ENCODE assay signal across 26 cellular contexts in genomic region chr2:231449503-231450054, GRCh38. TPM values are rescaled to one million over a fixed set of nuclear protein-coding genes. Genes with fewer than 3 reads are reported as not detected.
DNase-seq lines count a peak whose midpoint lies in the region; ATAC-seq, FAIRE-seq and TF ChIP-seq lines count a peak whose summit lies in the region.
"Had no signal": no experiment of that assay in that cellular context is flagged by ENCODE, and none has a peak within 500 bp of the region (broad histone marks: within the 10 kb centered on the region; RNA-seq: fewer than 3 reads in every experiment).

No MANE protein-coding gene starts in this region.

- TF ChIP-seq RAD21 in HepG2 (CRISPR knock-in tag; IDR thresholded peaks at IDR 0.05) = no peak

- H3K27ac ChIP-seq in HepG2 (ENCODE audit: extremely low read length, insufficient read depth, low read length) (no peak overlapping the region), right lobe of liver (no peak overlapping the region), smooth muscle cell (ENCODE audit: low read depth) (no peak overlapping the region), OCI-LY7 (ENCODE audit: low read depth, low read length, poor library complexity, severe bottlenecking) (no peak overlapping the region)
- H3K27ac ChIP-seq: 22Rv1; BLaER1 treated with 17β-estradiol and CSF1 and Interleukin-3, amounts not matched to agents 10 nM and 100 nM; GM23248 had no signal

- no peak for TF ChIP-seq CTCF in HepG2 (CRISPR knock-in tag; IDR thresholded peaks at IDR 0.05)
- TF ChIP-seq CTCF in right lobe of liver (IDR thresholded peaks at IDR 0.05) = no peak
- no peak for TF ChIP-seq CTCF in WTC11 (IDR thresholded peaks at IDR 0.05)
- no peak for TF ChIP-seq CTCF in smooth muscle cell (IDR thresholded peaks at IDR 0.05; ENCODE audit: borderline replicate concordance, insufficient read depth, poor library complexity, severe bottlenecking)
- TF ChIP-seq CTCF in OCI-LY7 (conservative IDR thresholded peaks at IDR 0.05; ENCODE audit: low read length) = no peak

- H3K27me3 Mint-ChIP-seq in WTC11 (ENCODE audit: low read depth) = no peaks in the 10 kb centered on the region
- H3K27me3 Mint-ChIP-seq: CD4-positive, alpha-beta T cell; CD8-positive, alpha-beta memory T cell had no signal

- H3K9me3 ChIP-seq in HepG2 (ENCODE audit: low read length) = no peaks in the 10 kb centered on the region
- H3K9me3 ChIP-seq in right lobe of liver = no peaks in the 10 kb centered on the region
- no peaks in the 10 kb centered on the region for H3K9me3 ChIP-seq in smooth muscle cell (replicated peaks; ENCODE audit: low read depth)
- no peaks in the 10 kb centered on the region for H3K9me3 ChIP-seq in OCI-LY7 (ENCODE audit: low read length)
- H3K9me3 ChIP-seq: BE2C; BLaER1 treated with 17β-estradiol and CSF1 and Interleukin-3, amounts not matched to agents 10 nM and 100 nM had no signal

- BruUV-seq in HepG2 (replicated peaks; lab: Mats Ljungman, UMichigan) (no TSS peak), OCI-LY7 (replicated peaks; lab: Mats Ljungman, UMichigan) (no TSS peak)

- no peak overlapping the region for H3K4me3 ChIP-seq in HepG2 (replicated peaks in 1 of 3; ENCODE audit: insufficient read depth in 1 of 3, low read depth in 2 of 3, low read length in 3 of 3)
- H3K4me3 ChIP-seq in right lobe of liver = no peak overlapping the region
- no peak overlapping the region for H3K4me3 ChIP-seq in smooth muscle cell
- no peak overlapping the region for H3K4me3 ChIP-seq in OCI-LY7 (ENCODE audit: low read depth, low read length, poor library complexity, severe bottlenecking)
- H3K4me3 ChIP-seq: BLaER1 treated with 17β-estradiol and CSF1 and Interleukin-3, amounts not matched to agents 10 nM and 100 nM; GM12878; GM23248 had no signal

- peaks cover 25% of the 10 kb centered on the region for H3K4me1 Mint-ChIP-seq in WTC11
- H3K4me1 Mint-ChIP-seq: CD14-positive monocyte had no signal

- peak; percentile 54 for DNase-seq in DMS 273 (lab: John Stamatoyannopoulos, UW; ENCODE audit: unreplicated experiment)
- no peak for DNase-seq in DMS 273 treated with DMSO at 0.1 percent for 48 hours (lab: John Stamatoyannopoulos, UW)
- DNase-seq in HepG2 (ENCODE audit: low spot score) = peak; percentile 37
- no peak for DNase-seq in right lobe of liver
- no peak for DNase-seq in WTC11 (ENCODE audit: low spot score)
- DNase-seq in central memory CD4-positive, alpha-beta T cell = no peak
- DNase-seq in smooth muscle cell (lab: John Stamatoyannopoulos, UW; ENCODE audit: unreplicated experiment) = no peak
- no peak for DNase-seq in OCI-LY7 (ENCODE audit: low spot score)
- DNase-seq: ACHN; AML-193; BE2C; Calu3; CD4-positive, alpha-beta T cell; CD8-positive, alpha-beta memory T cell; DND-41; GDM1; GM23248; H7; HCEC 1CT had no signal

- H3K4me2 ChIP-seq in HepG2 (ENCODE audit: low read depth, low read length) (no peak overlapping the region; the same call in 1 of the 2 replicates), smooth muscle cell (no peak overlapping the region), OCI-LY7 (ENCODE audit: low read length) (no peak overlapping the region)
- H3K4me2 ChIP-seq: BLaER1 treated with 17β-estradiol and CSF1 and Interleukin-3, amounts not matched to agents 10 nM and 100 nM had no signal

- H3K4me1 ChIP-seq in HepG2 (ENCODE audit: insufficient read depth, low read length) (peaks cover 10% of the 10 kb centered on the region), right lobe of liver (no peaks in the 10 kb centered on the region), smooth muscle cell (ENCODE audit: low read depth) (no peaks in the 10 kb centered on the region), OCI-LY7 (ENCODE audit: insufficient read depth, low read length, poor library complexity, severe bottlenecking) (no peaks in the 10 kb centered on the region)
- H3K4me1 ChIP-seq: BLaER1 treated with 17β-estradiol and CSF1 and Interleukin-3, amounts not matched to agents 10 nM and 100 nM had no signal

- in situ Hi-C loops in HepG2 (cut with HindIII; ENCODE audit: extremely low pct_ligation_motif_present, low pct_unique_long_range_greater_than_20kb) = no loop called here

- H3K27me3 ChIP-seq in HepG2 (ENCODE audit: control insufficient read depth in 1 of 2, insufficient read depth in 2 of 2, low read length in 2 of 2) (no peaks in the 10 kb centered on the region), right lobe of liver (no peaks in the 10 kb centered on the region), smooth muscle cell (ENCODE audit: low read depth) (no peaks in the 10 kb centered on the region)
- H3K27me3 ChIP-seq: BE2C; BLaER1 treated with 17β-estradiol and CSF1 and Interleukin-3, amounts not matched to agents 10 nM and 100 nM had no signal

- H3K9me2 ChIP-seq in OCI-LY7 (ENCODE audit: insufficient read depth, low read length) = no peaks in the 10 kb centered on the region

- ATAC-seq in HepG2 (peak; percentile 16), right lobe of liver (no peak), WTC11 (no peak)

- H3K27ac Mint-ChIP-seq in WTC11 = no peak overlapping the region
- H3K27ac Mint-ChIP-seq: CD4-positive, alpha-beta T cell; CD8-positive, alpha-beta memory T cell had no signal

- intact Hi-C loops in HepG2 (cut with micrococcal nuclease; ENCODE audit: unreplicated experiment) (loop anchor here (2.0 to 5.0 kb wide), 2 partner anchors 35 to 347 kb away; no protein-coding TSS in a partner anchor), right lobe of liver (cut with DNase I) (loop anchor here in 1 of 2 donors (10.0 kb wide), 2 partner anchors 225 to 355 kb away; no protein-coding TSS in a partner anchor), OCI-LY7 (cut with micrococcal nuclease; ENCODE audit: unreplicated experiment) (loop anchor here (5.0 kb wide), 1 partner anchor 347 kb away; no protein-coding TSS in a partner anchor)

- peaks cover 28% of the 10 kb centered on the region for H3K36me3 Mint-ChIP-seq in WTC11

- no peak overlapping the region for H3K4me3 Mint-ChIP-seq in WTC11
- H3K4me3 Mint-ChIP-seq: CD14-positive monocyte; CD4-positive, alpha-beta T cell; CD8-positive, alpha-beta memory T cell had no signal

- POLR2A ChIA-PET in HepG2 (lab: Yijun Ruan, JAX) = interaction anchor here (0.7 to 1.7 kb wide), 3 partner anchors 15 to 37 kb away, joined by 3 to 5 read pairs (median 3); partner anchors contain the start of gene NCL
- POLR2A ChIA-PET in WTC11 (lab: Charles Lee) = no interaction called here
- POLR2A ChIA-PET in OCI-LY7 (lab: Charles Lee) = no interaction called here

- H4K20me1 ChIP-seq in HepG2 (ENCODE audit: insufficient read depth, low read length) = peaks cover 6% of the 10 kb centered on the region
- peaks cover 4% of the 10 kb centered on the region for H4K20me1 ChIP-seq in smooth muscle cell (ENCODE audit: low read depth)
- H4K20me1 ChIP-seq in OCI-LY7 (ENCODE audit: insufficient read depth, low read length) = no peaks in the 10 kb centered on the region

- H3F3A ChIP-seq in smooth muscle cell (ENCODE audit: low read depth) = peaks cover 15% of the 10 kb centered on the region

- CTCF ChIA-PET in HepG2 (lab: Yijun Ruan, JAX; ENCODE audit: low intra/inter-chr PET ratio, low total read pairs) (no interaction called here), WTC11 (lab: Charles Lee) (interaction anchor here (4.4 kb wide), 1 partner anchor 221 kb away, joined by 60 read pairs; no protein-coding TSS in a partner anchor), OCI-LY7 (lab: Charles Lee; ENCODE audit: unreplicated experiment) (no interaction called here)

- TF ChIP-seq POLR2A in HepG2 (IDR thresholded peaks at IDR 0.05; ENCODE audit: insufficient read depth in 1 of 2, low read depth in 2 of 2, low read length in 2 of 2) = peak in 1 of 2 experiments; percentile 44; a peak in 1 of 4 replicates
- no peak for TF ChIP-seq POLR2A in right lobe of liver (IDR thresholded peaks at IDR 0.05)

- H2AFZ ChIP-seq in HepG2 (ENCODE audit: low read length) (no peak overlapping the region), smooth muscle cell (ENCODE audit: low read depth) (no peak overlapping the region), OCI-LY7 (ENCODE audit: low read length) (no peak overlapping the region)
- H2AFZ ChIP-seq: GM23248 had no signal

- FAIRE-seq in HepG2 (lab: Jason Lieb, UNC) = no peak
- FAIRE-seq: A204.1, GM19239, H1 had no signal

- 44% methylated on average over 4 of the region's 4 CpGs for WGBS in HepG2 (ENCODE audit: low lambda C conversion rate)
- 89% methylated on average over 4 of the region's 4 CpGs for WGBS in right lobe of liver (ENCODE audit: insufficient coverage, low coverage, low lambda C conversion rate, missing lambda C conversion rate)
- WGBS in smooth muscle cell (ENCODE audit: low lambda C conversion rate) = 92% methylated on average over 4 of the region's 4 CpGs

- H3K79me2 ChIP-seq in HepG2 (ENCODE audit: insufficient read depth, low read length) (no peaks in the 10 kb centered on the region), smooth muscle cell (ENCODE audit: low read depth) (no peaks in the 10 kb centered on the region), OCI-LY7 (ENCODE audit: insufficient read depth, low read depth, low read length) (no peaks in the 10 kb centered on the region)

- no peak for TF ChIP-seq EP300 in HepG2 (IDR thresholded peaks at IDR 0.05; ENCODE audit: low read depth in 2 of 2, low read length in 2 of 2)
- no peak for TF ChIP-seq EP300 in HepG2 (CRISPR knock-in tag; IDR thresholded peaks at IDR 0.05; ENCODE audit: borderline replicate concordance)

- H3K9ac ChIP-seq in HepG2 (ENCODE audit: insufficient read depth, low read depth, low read length) = no peak overlapping the region
- H3K9ac ChIP-seq in smooth muscle cell (ENCODE audit: low read depth) = no peak overlapping the region
- H3K9ac ChIP-seq: BLaER1 treated with 17β-estradiol and CSF1 and Interleukin-3, amounts not matched to agents 10 nM and 100 nM; GM23248 had no signal

- H3K9me3 Mint-ChIP-seq in WTC11 = no peaks in the 10 kb centered on the region
- H3K9me3 Mint-ChIP-seq: CD14-positive monocyte; CD4-positive, alpha-beta T cell; CD8-positive, alpha-beta memory T cell had no signal

- H3K36me3 ChIP-seq in HepG2 (replicated peaks in 1 of 2; ENCODE audit: control insufficient read depth in 1 of 2, insufficient read depth in 2 of 2, low read length in 2 of 2) (peaks cover 4 to 20% of the 10 kb centered on the region in 2 experiments), right lobe of liver (peaks cover 7 to 16% (median 8%) of the 10 kb centered on the region in 4 donors), smooth muscle cell (ENCODE audit: low read depth) (no peaks in the 10 kb centered on the region), OCI-LY7 (ENCODE audit: insufficient read depth, low read length) (peaks cover 34% of the 10 kb centered on the region)

RNA-seq across cellular contexts. Expression of gene NCL, which starts 14.7 kb away (rescaled TPM):
- total RNA-seq in HepG2 (2016; rRNA removed; fragmentation: Illumina TruSeq; extraction: Trizol) (779 and 1,144 TPM in 2 replicates), right lobe of liver (100 to 1,000 TPM in 5 of 6 experiments, 10 to 100 TPM in 1; 78.8 to 203 (median 146) TPM), WTC11 (2021) (944 to 1,223 TPM (median 1,004 TPM) in 3 replicates), smooth muscle cell (106 and 108 TPM in 2 replicates), OCI-LY7 (2022) (895 and 1,007 TPM in 2 replicates)
- 61.7 and 76.7 TPM in 2 replicates for total RNA-seq in HepG2 (2016; cell fraction: cytosol; rRNA removed; fragmentation: Illumina TruSeq; extraction: Trizol; ENCODE audit: low read depth)
- 790 and 1,072 TPM in 2 replicates for total RNA-seq in HepG2 (2016; cell fraction: insoluble cytoplasmic fraction; rRNA removed; fragmentation: Illumina TruSeq; extraction: Trizol)
- total RNA-seq in HepG2 (2016; cell fraction: membrane; rRNA removed; fragmentation: Illumina TruSeq; extraction: Trizol) = 128 and 141 TPM in 2 replicates
- total RNA-seq in HepG2 (2016; cell fraction: nucleus; rRNA removed; fragmentation: Illumina TruSeq; extraction: Trizol) = 591 and 635 TPM in 2 replicates
- polyA plus RNA-seq in HepG2 (2011; rRNA removed) (91.5 and 105 TPM in 2 replicates), smooth muscle cell (219 and 296 TPM in 2 replicates)
- polyA plus RNA-seq in HepG2 (2011; cell fraction: cytosol; rRNA removed) = 50.8 and 75.9 TPM in 2 replicates
- 99.7 and 139 TPM in 2 replicates for polyA plus RNA-seq in HepG2 (2011; cell fraction: nucleus; rRNA removed)
- polyA plus RNA-seq in HepG2 (2012) = 351 and 573 TPM in 2 replicates
- polyA plus RNA-seq in HepG2 (2016; cell fraction: cytosol; fragmentation: Illumina TruSeq; extraction: Trizol; ENCODE audit: low read depth) = 29.0 and 32.7 TPM in 2 replicates
- 1,733 and 1,875 TPM in 2 replicates for polyA plus RNA-seq in HepG2 (2016; cell fraction: insoluble cytoplasmic fraction; fragmentation: Illumina TruSeq; extraction: Trizol; ENCODE audit: low read depth)
- 54.0 and 78.7 TPM in 2 replicates for polyA plus RNA-seq in HepG2 (2016; cell fraction: membrane; fragmentation: Illumina TruSeq; extraction: Trizol; ENCODE audit: low read depth)
- polyA plus RNA-seq in HepG2 (2016; cell fraction: nucleus; fragmentation: Illumina TruSeq; extraction: Trizol; ENCODE audit: insufficient read depth, low read depth) = 1,027 and 1,033 TPM in 2 replicates
- 22.3 and 47.2 TPM in 2 replicates for polyA minus RNA-seq in HepG2 (2011; rRNA and poly(A)+ RNA removed; ENCODE audit: low replicate concordance)
- polyA minus RNA-seq in HepG2 (2011; cell fraction: cytosol; rRNA and poly(A)+ RNA removed) = 85.0 and 124 TPM in 2 replicates
- polyA minus RNA-seq in HepG2 (2011; cell fraction: nucleus; rRNA and poly(A)+ RNA removed) = 218 and 248 TPM in 2 replicates
- total RNA-seq in OCI-LY7 (2014; rRNA removed; shearing (Covaris generic)) = 255 and 413 TPM in 2 replicates

RNA-seq across cellular contexts. Expression of gene B3GNT7, which starts 54.1 kb away (rescaled TPM):
- total RNA-seq in HepG2 (2016; rRNA removed; fragmentation: Illumina TruSeq; extraction: Trizol) (0.24 TPM in 1 of 2 replicates, not detected in the other), right lobe of liver (1 to 10 TPM in 3 of 6 experiments, under 1 TPM in 3; 0.73 to 5.3 (median 0.96) TPM), WTC11 (2021) (151 to 197 TPM (median 194 TPM) in 3 replicates), smooth muscle cell (0.85 and 1.5 TPM in 2 replicates), OCI-LY7 (2022) (7.4 and 8.7 TPM in 2 replicates)
- 0.18 TPM in 1 of 2 replicates, not detected in the other for total RNA-seq in HepG2 (2016; cell fraction: cytosol; rRNA removed; fragmentation: Illumina TruSeq; extraction: Trizol; ENCODE audit: low read depth)
- total RNA-seq in HepG2 (2016; cell fraction: insoluble cytoplasmic fraction; rRNA removed; fragmentation: Illumina TruSeq; extraction: Trizol) = 0.13 and 0.24 TPM in 2 replicates
- 0.07 and 0.19 TPM in 2 replicates for total RNA-seq in HepG2 (2016; cell fraction: membrane; rRNA removed; fragmentation: Illumina TruSeq; extraction: Trizol)
- 0.28 and 0.59 TPM in 2 replicates for total RNA-seq in HepG2 (2016; cell fraction: nucleus; rRNA removed; fragmentation: Illumina TruSeq; extraction: Trizol)
- polyA plus RNA-seq in HepG2 (2011; rRNA removed) (0.04 and 0.12 TPM in 2 replicates), smooth muscle cell (0.62 and 1.0 TPM in 2 replicates)
- 0.12 and 0.30 TPM in 2 replicates for polyA plus RNA-seq in HepG2 (2011; cell fraction: cytosol; rRNA removed)
- polyA plus RNA-seq in HepG2 (2011; cell fraction: nucleus; rRNA removed) = 0.21 and 0.24 TPM in 2 replicates
- polyA plus RNA-seq in HepG2 (2012) = 0.07 TPM in 1 of 2 replicates, not detected in the other
- polyA plus RNA-seq in HepG2 (2016; cell fraction: cytosol; fragmentation: Illumina TruSeq; extraction: Trizol; ENCODE audit: low read depth) = 0.03 and 0.06 TPM in 2 replicates
- polyA plus RNA-seq in HepG2 (2016; cell fraction: insoluble cytoplasmic fraction; fragmentation: Illumina TruSeq; extraction: Trizol; ENCODE audit: low read depth) = 0.20 TPM in 1 of 2 replicates, not detected in the other
- 0.10 and 0.13 TPM in 2 replicates for polyA plus RNA-seq in HepG2 (2016; cell fraction: membrane; fragmentation: Illumina TruSeq; extraction: Trizol; ENCODE audit: low read depth)
- 0.40 and 0.51 TPM in 2 replicates for polyA plus RNA-seq in HepG2 (2016; cell fraction: nucleus; fragmentation: Illumina TruSeq; extraction: Trizol; ENCODE audit: insufficient read depth, low read depth)
- polyA minus RNA-seq in HepG2 (2011; rRNA and poly(A)+ RNA removed; ENCODE audit: low replicate concordance) = 0.09 and 1.4 TPM in 2 replicates
- polyA minus RNA-seq in HepG2 (2011; cell fraction: cytosol; rRNA and poly(A)+ RNA removed) = 0.35 and 0.59 TPM in 2 replicates
- polyA minus RNA-seq in HepG2 (2011; cell fraction: nucleus; rRNA and poly(A)+ RNA removed) = 0.64 TPM in 1 of 2 replicates, not detected in the other
- total RNA-seq in OCI-LY7 (2014; rRNA removed; shearing (Covaris generic)) = 4.5 and 7.8 TPM in 2 replicates
- total RNA-seq: GM23248 had no signal
- polyA plus RNA-seq: CD14-positive monocyte, GM23248 had no signal

Comparison
In these comparisons a context has a peak if more than half of its experiments do, and no peak if none do; other contexts are left out.
1. DNase-seq: peak in DMS 273 (single experiment) and HepG2 (single experiment); none in DMS 273 treated with DMSO at 0.1 percent for 48 hours (single experiment), right lobe of liver (0 of 3), WTC11 (single experiment), central memory CD4-positive, alpha-beta T cell (single experiment), smooth muscle cell (single experiment) and OCI-LY7 (single experiment).
2. RNA of gene B3GNT7, which starts 54.1 kb away (total RNA-seq): 151 to 197 TPM in WTC11; 4.5 to 8.7 TPM in OCI-LY7, 0.73 to 5.3 TPM in right lobe of liver, 0.85 to 1.5 TPM in smooth muscle cell and 0.07 to 0.59 TPM in HepG2; every median in the first group is over 10 times any median in the second.